Comparison of ENCODE assay signal across 1 cellular context in the genomic region with DNA sequence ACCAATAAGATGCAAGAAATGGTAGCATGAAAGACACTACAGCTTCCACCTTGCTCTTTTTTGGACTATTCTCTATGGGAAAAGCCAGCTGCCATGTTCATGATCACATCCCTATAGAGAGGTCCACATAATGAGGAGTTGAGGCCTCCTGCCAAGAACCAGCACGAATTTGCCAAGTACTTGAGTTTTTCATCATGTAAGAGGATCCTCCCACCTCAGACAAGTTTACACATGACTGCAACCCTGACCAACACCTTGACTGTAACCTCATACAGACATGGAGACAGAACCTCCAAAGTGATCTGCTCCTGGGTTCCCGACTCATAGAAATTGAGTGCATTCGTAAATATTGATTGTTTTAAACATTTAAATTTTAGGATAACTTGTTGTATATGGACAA.
TF ChIP-seq lines count a peak whose summit lies in the region.

No MANE protein-coding gene starts in this region.

TF ChIP-seq in GM23338, 12 proteins besides CTCF, POLR2A, EP300 and RAD21 (continued from another document):
- TF ChIP-seq, protein P1, sequence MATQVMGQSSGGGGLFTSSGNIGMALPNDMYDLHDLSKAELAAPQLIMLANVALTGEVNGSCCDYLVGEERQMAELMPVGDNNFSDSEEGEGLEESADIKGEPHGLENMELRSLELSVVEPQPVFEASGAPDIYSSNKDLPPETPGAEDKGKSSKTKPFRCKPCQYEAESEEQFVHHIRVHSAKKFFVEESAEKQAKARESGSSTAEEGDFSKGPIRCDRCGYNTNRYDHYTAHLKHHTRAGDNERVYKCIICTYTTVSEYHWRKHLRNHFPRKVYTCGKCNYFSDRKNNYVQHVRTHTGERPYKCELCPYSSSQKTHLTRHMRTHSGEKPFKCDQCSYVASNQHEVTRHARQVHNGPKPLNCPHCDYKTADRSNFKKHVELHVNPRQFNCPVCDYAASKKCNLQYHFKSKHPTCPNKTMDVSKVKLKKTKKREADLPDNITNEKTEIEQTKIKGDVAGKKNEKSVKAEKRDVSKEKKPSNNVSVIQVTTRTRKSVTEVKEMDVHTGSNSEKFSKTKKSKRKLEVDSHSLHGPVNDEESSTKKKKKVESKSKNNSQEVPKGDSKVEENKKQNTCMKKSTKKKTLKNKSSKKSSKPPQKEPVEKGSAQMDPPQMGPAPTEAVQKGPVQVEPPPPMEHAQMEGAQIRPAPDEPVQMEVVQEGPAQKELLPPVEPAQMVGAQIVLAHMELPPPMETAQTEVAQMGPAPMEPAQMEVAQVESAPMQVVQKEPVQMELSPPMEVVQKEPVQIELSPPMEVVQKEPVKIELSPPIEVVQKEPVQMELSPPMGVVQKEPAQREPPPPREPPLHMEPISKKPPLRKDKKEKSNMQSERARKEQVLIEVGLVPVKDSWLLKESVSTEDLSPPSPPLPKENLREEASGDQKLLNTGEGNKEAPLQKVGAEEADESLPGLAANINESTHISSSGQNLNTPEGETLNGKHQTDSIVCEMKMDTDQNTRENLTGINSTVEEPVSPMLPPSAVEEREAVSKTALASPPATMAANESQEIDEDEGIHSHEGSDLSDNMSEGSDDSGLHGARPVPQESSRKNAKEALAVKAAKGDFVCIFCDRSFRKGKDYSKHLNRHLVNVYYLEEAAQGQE (IDR thresholded peaks at IDR 0.05; ENCODE audit: unreplicated experiment) = no peak
- TF ChIP-seq, protein P2, sequence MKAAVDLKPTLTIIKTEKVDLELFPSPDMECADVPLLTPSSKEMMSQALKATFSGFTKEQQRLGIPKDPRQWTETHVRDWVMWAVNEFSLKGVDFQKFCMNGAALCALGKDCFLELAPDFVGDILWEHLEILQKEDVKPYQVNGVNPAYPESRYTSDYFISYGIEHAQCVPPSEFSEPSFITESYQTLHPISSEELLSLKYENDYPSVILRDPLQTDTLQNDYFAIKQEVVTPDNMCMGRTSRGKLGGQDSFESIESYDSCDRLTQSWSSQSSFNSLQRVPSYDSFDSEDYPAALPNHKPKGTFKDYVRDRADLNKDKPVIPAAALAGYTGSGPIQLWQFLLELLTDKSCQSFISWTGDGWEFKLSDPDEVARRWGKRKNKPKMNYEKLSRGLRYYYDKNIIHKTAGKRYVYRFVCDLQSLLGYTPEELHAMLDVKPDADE (IDR thresholded peaks at IDR 0.05) = no peak
- TF ChIP-seq STAT1 (IDR thresholded peaks at IDR 0.05; ENCODE audit: unreplicated experiment) = no peak
- no peak for TF ChIP-seq EZH2phosphoT487 (IDR thresholded peaks at IDR 0.05; ENCODE audit: unreplicated experiment)
